Comparison of ENCODE assay signal across 8 cellular contexts in genomic region chr6:104789770-104790190, GRCh38.
DNase-seq lines count a peak whose midpoint lies in the region; ATAC-seq, FAIRE-seq and TF ChIP-seq lines count a peak whose summit lies in the region.

No MANE protein-coding gene starts in this region.

- H3K27ac Mint-ChIP-seq in glutamatergic neuron (ENCODE audit: unreplicated experiment) = no peak overlapping the region

- no peaks in the 10 kb centered on the region for H3K9me3 ChIP-seq in suprapubic skin

- FAIRE-seq in TTC549 (lab: Jason Lieb, UNC) = peak; percentile 95

- no peak overlapping the region for H3K4me3 Mint-ChIP-seq in activated T-cell treated with anti-CD3 and anti-CD28 coated beads, Interleukin-2, amount 50 U/mL, for 4 hours
- H3K4me3 Mint-ChIP-seq in glutamatergic neuron (ENCODE audit: unreplicated experiment) = no peak overlapping the region

- H3K4me3 ChIP-seq in suprapubic skin = no peak overlapping the region

- no peaks in the 10 kb centered on the region for H3K27me3 ChIP-seq in suprapubic skin

- H3K36me3 ChIP-seq in suprapubic skin = peaks cover 11% of the 10 kb centered on the region

- H3K27me3 Mint-ChIP-seq in activated T-cell treated with anti-CD3 and anti-CD28 coated beads, Interleukin-2, amount 50 U/mL, for 4 hours (ENCODE audit: low read depth) = no peaks in the 10 kb centered on the region
- no peaks in the 10 kb centered on the region for H3K27me3 Mint-ChIP-seq in glutamatergic neuron (ENCODE audit: unreplicated experiment)

- no peaks in the 10 kb centered on the region for H3K9me3 Mint-ChIP-seq in activated T-cell treated with anti-CD3 and anti-CD28 coated beads, Interleukin-2, amount 50 U/mL, for 4 hours
- no peaks in the 10 kb centered on the region for H3K9me3 Mint-ChIP-seq in glutamatergic neuron (ENCODE audit: unreplicated experiment)

- TF ChIP-seq POLR2A in suprapubic skin (IDR thresholded peaks at IDR 0.05) = no peak

- no peak for TF ChIP-seq EP300 in suprapubic skin (IDR thresholded peaks at IDR 0.05)

- H3K4me1 ChIP-seq in suprapubic skin = no peaks in the 10 kb centered on the region

- H3K4me1 Mint-ChIP-seq in activated T-cell treated with anti-CD3 and anti-CD28 coated beads, Interleukin-2, amount 50 U/mL, for 4 hours (ENCODE audit: low read depth) = peaks cover 22% of the 10 kb centered on the region
- peaks cover 11% of the 10 kb centered on the region for H3K4me1 Mint-ChIP-seq in glutamatergic neuron (ENCODE audit: low read depth, unreplicated experiment)

- ATAC-seq in activated T-cell treated with anti-CD3 and anti-CD28 coated beads, Interleukin-2, amount 50 U/mL, for 4 hours = peak; percentile 94 to 97
- peak; percentile 86 for ATAC-seq in GM21576 (IDR thresholded peaks at IDR 0.05; ENCODE audit: unreplicated experiment)

- H3K36me3 Mint-ChIP-seq in activated T-cell treated with anti-CD3 and anti-CD28 coated beads, Interleukin-2, amount 50 U/mL, for 4 hours (ENCODE audit: insufficient read depth) = peaks cover 14% of the 10 kb centered on the region
- H3K36me3 Mint-ChIP-seq in glutamatergic neuron (ENCODE audit: unreplicated experiment) = no peaks in the 10 kb centered on the region

- TF ChIP-seq CTCF in glutamatergic neuron (IDR thresholded peaks at IDR 0.05; ENCODE audit: partially characterized antibody, unreplicated experiment) = peak; percentile 42
- TF ChIP-seq CTCF in suprapubic skin (IDR thresholded peaks at IDR 0.05) = no peak

- 48% methylated on average over 5 of the region's 5 CpGs for WGBS in suprapubic skin

- no peak for DNase-seq in activated T-cell treated with anti-CD3 and anti-CD28 coated beads, Interleukin-2, amount 50 U/mL, for 4 hours
- DNase-seq in activated T-cell treated with anti-CD3 and anti-CD28 coated beads, Interleukin-2, amount 50 U/mL, for 48 hours = no peak
- DNase-seq in HT1080 (ENCODE audit: low read depth) = peak; percentile 82
- no peak for DNase-seq in glutamatergic neuron
- no peak for DNase-seq in NCI-H1105 (lab: John Stamatoyannopoulos, UW)
- DNase-seq in suprapubic skin (ENCODE audit: low spot score in 2 of 2) = no peak

- H3K27ac ChIP-seq in suprapubic skin = no peak overlapping the region
